ENCODE assay signal across 32 cellular contexts in the genomic region with DNA sequence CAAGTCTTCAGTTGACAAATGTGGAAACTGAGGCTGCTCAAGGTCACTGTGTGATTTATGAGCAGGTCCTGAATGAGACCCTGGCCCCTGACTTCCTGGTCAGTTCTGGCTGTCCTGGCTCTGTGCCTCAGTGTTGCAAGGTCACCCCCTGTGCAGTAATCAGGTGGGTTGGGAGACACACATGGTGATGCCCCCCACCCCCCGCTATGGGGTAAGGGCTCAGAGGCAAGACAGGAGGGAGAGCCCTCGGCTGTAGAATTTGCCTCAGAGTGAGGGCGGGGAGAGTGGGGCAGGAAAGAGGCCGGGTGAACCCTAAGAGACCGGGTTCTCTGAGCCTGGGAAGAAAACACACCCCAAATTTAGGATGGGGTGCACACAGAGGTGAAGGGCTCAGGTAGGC.
"Had no signal": no experiment of that assay in that cellular context is flagged by ENCODE, and none has a peak within 500 bp of the region (broad histone marks: within the 10 kb centered on the region; RNA-seq: fewer than 3 reads in every experiment).

No MANE protein-coding gene starts in this region.

- H3K9me3 ChIP-seq: adrenal gland, body of pancreas, heart left ventricle had no signal

- H3K27me3 ChIP-seq: adrenal gland, body of pancreas had no signal

- DNase-seq: activated CD4-positive, alpha-beta memory T cell treated with anti-CD3 and anti-CD28 coated beads for 36 hours; activated CD4-positive, alpha-beta T cell treated with anti-CD3 and anti-CD28 coated beads for 36 hours; activated CD4-positive, alpha-beta T cell treated with anti-CD3 and anti-CD28 coated beads, Interleukin-2, amount 10 ng/mL, durations not matched to agents 24 days and 14 days; activated CD4-positive, CD25-positive, alpha-beta regulatory T cell; activated CD4-positive, CD25-positive, alpha-beta regulatory T cell treated with anti-CD3 and anti-CD28 coated beads, Interleukin-2, amount 50 U/mL, for 72 hours; activated CD8-positive, alpha-beta memory T cell treated with anti-CD3 and anti-CD28 coated beads, Interleukin-2, amount 10 ng/mL, durations not matched to agents 7 days and 5 days; activated CD8-positive, alpha-beta memory T cell treated with anti-CD3 and anti-CD28 coated beads, Interleukin-2, amount 50 U/mL, for 4 hours; activated CD8-positive, alpha-beta T cell treated with anti-CD3 and anti-CD28 coated beads, Interleukin-2, amount 10 ng/mL, durations not matched to agents 7 days and 5 days; activated effector memory CD4-positive, alpha-beta T cell treated with anti-CD3 and anti-CD28 coated beads, Interleukin-2, amount 50 U/mL, for 16 hours; activated naive CD4-positive, alpha-beta T cell treated with anti-CD3 and anti-CD28 coated beads for 36 hours; activated naive CD8-positive, alpha-beta T cell treated with anti-CD3 and anti-CD28 coated beads for 36 hours; activated naive CD8-positive, alpha-beta T cell treated with anti-CD3 and anti-CD28 coated beads, Interleukin-2, amount 50 U/mL, for 24 hours; activated T-cell treated with anti-CD3 and anti-CD28 coated beads, Interleukin-2, amount 50 U/mL, for 1 hour; activated T-cell treated with anti-CD3 and anti-CD28 coated beads, Interleukin-2, amount 50 U/mL, for 48 hours; adrenal gland; amygdala; aorta; body of pancreas; caudate nucleus; cortex of kidney; dermis blood vessel endothelial cell; effector CD4-positive, alpha-beta T cell; effector memory CD8-positive, alpha-beta T cell; foreskin fibroblast; glutamatergic neuron; heart left ventricle; hypothalamus had no signal

- FAIRE-seq: colon, endometrium, endothelial cell of umbilical vein, frontal cortex had no signal

- H3K4me3 ChIP-seq: adrenal gland, body of pancreas, heart left ventricle had no signal

- H3K36me3 ChIP-seq: adrenal gland, heart left ventricle had no signal

- H3K4me1 ChIP-seq: adrenal gland, body of pancreas had no signal

- H3K27ac ChIP-seq: adrenal gland, body of pancreas, epithelial cell of prostate, heart left ventricle had no signal

- ATAC-seq: activated CD4-positive, alpha-beta T cell treated with anti-CD3 and anti-CD28 coated beads for 36 hours; activated CD8-positive, alpha-beta memory T cell treated with anti-CD3 and anti-CD28 coated beads, Interleukin-2, amount 10 ng/mL, durations not matched to agents 7 days and 5 days; activated CD8-positive, alpha-beta T cell treated with anti-CD3 and anti-CD28 coated beads, Interleukin-2, amount 10 ng/mL, durations not matched to agents 7 days and 5 days; activated naive CD8-positive, alpha-beta T cell treated with anti-CD3 and anti-CD28 coated beads, Interleukin-2, amount 50 U/mL, for 24 hours; body of pancreas; effector memory CD8-positive, alpha-beta T cell; heart left ventricle had no signal
